In genomic region chr2:60379684-60380083, GRCh38 we compare ENCODE assay signal across 17 cellular contexts.
"Had no signal": no experiment of that assay in that cellular context is flagged by ENCODE, and none has a peak within 500 bp of the region (broad histone marks: within the 10 kb centered on the region; RNA-seq: fewer than 3 reads in every experiment).

No MANE protein-coding gene starts in this region.

- DNase-seq: cortex of kidney; dorsolateral prefrontal cortex; effector CD8-positive, alpha-beta T cell; foreskin melanocyte; head of caudate nucleus; hippocampal formation; naive thymus-derived CD8-positive, alpha-beta T cell; posterior cingulate gyrus; stimulated activated CD4-positive, alpha-beta T cell treated with anti-CD3 and anti-CD28 coated beads, Interleukin-2, amount 100 ng/mL, for 24 hours; stimulated activated CD4-positive, alpha-beta T cell treated with anti-CD3 and anti-CD28 coated beads, Interleukin-4, amount 100 ng/mL, for 4 hours; stimulated activated naive CD4-positive, alpha-beta T cell; thyroid gland; upper lobe of right lung had no signal

- H3K27ac ChIP-seq: dorsolateral prefrontal cortex, neutrophil, suprapubic skin, thyroid gland, upper lobe of right lung, vagina had no signal

- H3K4me3 Mint-ChIP-seq: naive thymus-derived CD8-positive, alpha-beta T cell had no signal

- H3K27ac Mint-ChIP-seq: naive thymus-derived CD8-positive, alpha-beta T cell had no signal

- ATAC-seq: naive thymus-derived CD8-positive, alpha-beta T cell; sciatic nerve; upper lobe of right lung had no signal

- H3K4me1 ChIP-seq: thyroid gland, upper lobe of right lung, vagina had no signal

- H3K9me3 ChIP-seq: neutrophil, suprapubic skin, thyroid gland, upper lobe of right lung, vagina had no signal

- H3K27me3 ChIP-seq: neutrophil, suprapubic skin, thyroid gland, upper lobe of right lung, vagina had no signal

- H3K4me3 ChIP-seq: dorsolateral prefrontal cortex, suprapubic skin, thyroid gland, upper lobe of right lung, vagina had no signal

- H3K36me3 ChIP-seq: neutrophil, suprapubic skin, thyroid gland, upper lobe of right lung, vagina had no signal
